13 cellular contexts compared by ENCODE assay signal in the genomic region with DNA sequence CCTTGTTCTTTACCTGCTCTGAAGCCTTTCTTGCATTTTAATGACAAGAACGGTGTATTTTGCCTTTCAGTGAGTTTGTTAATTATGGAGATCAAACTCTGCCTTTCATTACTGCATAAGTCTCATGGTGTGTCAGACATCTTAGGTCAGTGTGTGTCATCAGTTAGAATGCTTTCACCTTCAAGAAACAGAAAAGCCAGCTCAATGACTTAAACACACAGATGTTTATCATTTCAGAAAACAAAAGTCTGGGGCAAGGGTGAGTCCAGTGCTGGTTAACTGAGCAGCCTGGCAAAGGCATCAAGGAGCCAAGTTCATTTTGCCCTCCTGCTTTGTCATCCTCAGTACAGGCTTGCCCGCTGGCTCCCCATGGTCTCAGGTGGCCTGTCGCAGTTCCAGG. TPM values are rescaled to one million over a fixed set of nuclear protein-coding genes. Genes with fewer than 3 reads are reported as not detected.
DNase-seq lines count a peak whose midpoint lies in the region; FAIRE-seq and TF ChIP-seq lines count a peak whose summit lies in the region.
"Had no signal": no experiment of that assay in that cellular context is flagged by ENCODE, and none has a peak within 500 bp of the region (broad histone marks: within the 10 kb centered on the region; RNA-seq: fewer than 3 reads in every experiment).

No MANE protein-coding gene starts in this region.

- H3K4me1 ChIP-seq in neural progenitor cell = peaks cover 11% of the 10 kb centered on the region
- H3K4me1 ChIP-seq in transverse colon = peaks cover 4 to 23% (median 14%) of the 10 kb centered on the region in 4 donors

- no peaks in the 10 kb centered on the region for H3K9me3 ChIP-seq in neural progenitor cell (ENCODE audit: low read depth)
- H3K9me3 ChIP-seq in transverse colon = no peaks in the 10 kb centered on the region

- in situ Hi-C loops in transverse colon (cut with MboI; ENCODE audit: low pct_ligation_motif_present in 1 of 4, low pct_unique_long_range_greater_than_20kb in 1 of 4, low sequenced_read_pairs in 3 of 4) = no loop called here

- H3K4me3 Mint-ChIP-seq in activated T-helper 2 cell treated with anti-CD3 and anti-CD28 coated beads, Interferon-gamma antibody, Interleukin-2, Interleukin-4, amounts not matched to agents 10 μg/mL and 5 μg/mL and 100 μg/mL, durations not matched to agents 14 hours and 24 hours and 36 hours (ENCODE audit: low read depth) = no peak overlapping the region
- H3K4me3 Mint-ChIP-seq in neural progenitor cell = no peak overlapping the region

- H3K27ac Mint-ChIP-seq in activated T-helper 2 cell treated with anti-CD3 and anti-CD28 coated beads, Interferon-gamma antibody, Interleukin-2, Interleukin-4, amounts not matched to agents 10 μg/mL and 5 μg/mL and 100 μg/mL, durations not matched to agents 14 hours and 24 hours and 36 hours = peak overlapping the region; percentile 76
- H3K27ac Mint-ChIP-seq in neural progenitor cell = no peak overlapping the region

- TF ChIP-seq EP300 in transverse colon (IDR thresholded peaks at IDR 0.05; ENCODE audit: low read depth) = no peak

- 83 to 99% methylated on average over 3 of the region's 3 CpGs for WGBS in transverse colon (ENCODE audit: low coverage in 1 of 2), 2 donors

- H3K27ac ChIP-seq in neural progenitor cell = no peak overlapping the region
- no peak overlapping the region for H3K27ac ChIP-seq in transverse colon

- H3K9ac ChIP-seq in neural progenitor cell = no peak overlapping the region

- no peaks in the 10 kb centered on the region for H4K20me1 ChIP-seq in neural progenitor cell (ENCODE audit: low read depth)

- peaks cover 59% of the 10 kb centered on the region for H3K4me1 Mint-ChIP-seq in activated T-helper 2 cell treated with anti-CD3 and anti-CD28 coated beads, Interferon-gamma antibody, Interleukin-2, Interleukin-4, amounts not matched to agents 10 μg/mL and 5 μg/mL and 100 μg/mL, durations not matched to agents 14 hours and 24 hours and 36 hours (ENCODE audit: low read depth)
- peaks cover 45% of the 10 kb centered on the region for H3K4me1 Mint-ChIP-seq in neural progenitor cell

- H3K4me2 ChIP-seq in neural progenitor cell = no peak overlapping the region

- TF ChIP-seq CTCF in neural progenitor cell (IDR thresholded peaks at IDR 0.05) = no peak
- TF ChIP-seq CTCF in transverse colon (IDR thresholded peaks at IDR 0.05) = no peak

- H3K36me3 ChIP-seq in neural progenitor cell (no peaks in the 10 kb centered on the region), transverse colon (no peaks in the 10 kb centered on the region)

- H3K27me3 ChIP-seq in neural progenitor cell (no peaks in the 10 kb centered on the region), transverse colon (no peaks in the 10 kb centered on the region)

- H3K4me3 ChIP-seq in neural progenitor cell (no peak overlapping the region), transverse colon (no peak overlapping the region)

- DNase-seq in AG08396 (ENCODE audit: low spot score) = peak; percentile 29
- peak; percentile 22 for DNase-seq in H54 (ENCODE audit: insufficient read length, low spot score)
- no peak for DNase-seq in activated T-helper 2 cell treated with anti-CD3 and anti-CD28 coated beads, Interferon-gamma antibody, Interleukin-2, Interleukin-4, amounts not matched to agents 10 μg/mL and 5 μg/mL and 100 μg/mL, durations not matched to agents 14 hours and 24 hours and 36 hours (ENCODE audit: low spot score)
- peak; percentile 74 for DNase-seq in iris pigment epithelial cell (ENCODE audit: low read depth)
- no peak for DNase-seq in dedifferentiated amniotic fluid mesenchymal stem cell (ENCODE audit: extremely low spot score)
- DNase-seq in neural progenitor cell (ENCODE audit: low spot score) = no peak
- no peak for DNase-seq in transverse colon
- no peak for DNase-seq in D341Med (ENCODE audit: low spot score)
- DNase-seq: DMS153, NCI-H1105 treated with DMSO at 0.1 percent for 48 hours, retina had no signal

- peak; percentile 71 for FAIRE-seq in H54 (lab: Jason Lieb, UNC)
- FAIRE-seq: H1, TTC549 had no signal

- H2AFZ ChIP-seq in neural progenitor cell (replicated peaks) = no peak overlapping the region

- H3K79me2 ChIP-seq in neural progenitor cell (ENCODE audit: low read depth) = no peaks in the 10 kb centered on the region

- peaks cover 15% of the 10 kb centered on the region for H3F3A ChIP-seq in neural progenitor cell (ENCODE audit: low read depth)

- no peaks in the 10 kb centered on the region for H3K27me3 Mint-ChIP-seq in activated T-helper 2 cell treated with anti-CD3 and anti-CD28 coated beads, Interferon-gamma antibody, Interleukin-2, Interleukin-4, amounts not matched to agents 10 μg/mL and 5 μg/mL and 100 μg/mL, durations not matched to agents 14 hours and 24 hours and 36 hours (ENCODE audit: low read depth)
- no peaks in the 10 kb centered on the region for H3K27me3 Mint-ChIP-seq in neural progenitor cell (ENCODE audit: insufficient read depth, low read depth)

- intact Hi-C loops in activated T-helper 2 cell treated with anti-CD3 and anti-CD28 coated beads, Interferon-gamma antibody, Interleukin-2, Interleukin-4, amounts not matched to agents 10 μg/mL and 5 μg/mL and 100 μg/mL, durations not matched to agents 14 hours and 24 hours and 36 hours (cut with micrococcal nuclease) = no loop called here
- intact Hi-C loops in transverse colon (cut with DNase I; ENCODE audit: low total_unique reads) = no loop called here

- H3K9me3 Mint-ChIP-seq in activated T-helper 2 cell treated with anti-CD3 and anti-CD28 coated beads, Interferon-gamma antibody, Interleukin-2, Interleukin-4, amounts not matched to agents 10 μg/mL and 5 μg/mL and 100 μg/mL, durations not matched to agents 14 hours and 24 hours and 36 hours = no peaks in the 10 kb centered on the region
- H3K9me3 Mint-ChIP-seq in neural progenitor cell = no peaks in the 10 kb centered on the region

- TF ChIP-seq POLR2A in H54 (IDR thresholded peaks at IDR 0.05; ENCODE audit: low read depth, low read length) (no peak), transverse colon (IDR thresholded peaks at IDR 0.05) (no peak)

- H3K36me3 Mint-ChIP-seq in activated T-helper 2 cell treated with anti-CD3 and anti-CD28 coated beads, Interferon-gamma antibody, Interleukin-2, Interleukin-4, amounts not matched to agents 10 μg/mL and 5 μg/mL and 100 μg/mL, durations not matched to agents 14 hours and 24 hours and 36 hours (ENCODE audit: low read depth) = peaks cover 9% of the 10 kb centered on the region
- no peaks in the 10 kb centered on the region for H3K36me3 Mint-ChIP-seq in neural progenitor cell

RNA-seq across cellular contexts. Expression of a gene that starts 54.5 kb away (rescaled TPM):
- total RNA-seq in activated T-helper 2 cell treated with anti-CD3 and anti-CD28 coated beads, Interferon-gamma antibody, Interleukin-2, Interleukin-4, amounts not matched to agents 10 μg/mL and 5 μg/mL and 100 μg/mL, durations not matched to agents 14 hours and 24 hours and 36 hours = 75.6 and 83.7 TPM in 2 replicates
- total RNA-seq in neural progenitor cell (ENCODE audit: low replicate concordance) (13.4 and 15.2 TPM in 2 replicates), transverse colon (10 to 100 TPM in 3 of 4 donors, 1 to 10 TPM in 1; 9.8 to 52.0 (median 27.2) TPM)

Comparison
In these comparisons a context has a peak if more than half of its experiments do, and no peak if none do; other contexts are left out.
1. DNase-seq: peak in AG08396 (single experiment), H54 (single experiment) and iris pigment epithelial cell (single experiment); none in activated T-helper 2 cell treated with anti-CD3 and anti-CD28 coated beads, Interferon-gamma antibody, Interleukin-2, Interleukin-4, amounts not matched to agents 10 μg/mL and 5 μg/mL and 100 μg/mL, durations not matched to agents 14 hours and 24 hours and 36 hours (single experiment), dedifferentiated amniotic fluid mesenchymal stem cell (single experiment), neural progenitor cell (single experiment), transverse colon (single experiment) and D341Med (single experiment).